20 cellular contexts compared by ENCODE assay signal in the genomic region with DNA sequence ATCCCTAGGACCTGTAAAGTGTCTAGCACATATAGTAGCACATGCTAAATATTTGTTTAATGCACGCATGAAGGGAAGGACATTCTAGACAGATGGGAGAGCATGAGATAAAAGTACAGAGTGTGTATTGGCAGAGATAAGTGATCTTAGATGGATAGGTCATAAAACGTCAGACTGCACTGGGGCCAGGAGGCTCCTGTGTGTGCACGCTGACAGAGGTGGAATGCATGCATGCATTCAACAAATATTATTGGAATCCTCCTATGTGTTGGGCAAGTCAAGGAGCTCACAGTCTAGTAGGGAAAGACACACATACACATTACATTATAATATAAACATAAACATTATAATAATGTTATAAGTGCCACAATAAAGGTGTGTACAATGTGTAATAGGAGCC.
"Had no signal": no experiment of that assay in that cellular context is flagged by ENCODE, and none has a peak within 500 bp of the region (broad histone marks: within the 10 kb centered on the region; RNA-seq: fewer than 3 reads in every experiment).

No MANE protein-coding gene starts in this region.

- H3K4me3 ChIP-seq: SJSA1, SK-N-MC had no signal

- H3K27ac ChIP-seq: HL-60, SJSA1, SK-N-MC had no signal

- H3K36me3 ChIP-seq: SJSA1 had no signal

- H3K9me3 ChIP-seq: SJSA1 had no signal

- DNase-seq: KBM-7, MV-4-11, NCI-H1048, NCI-H1105, NCI-H1417, NCI-H1436 treated with DMSO at 0.1 percent for 48 hours, NCI-H1694, NCI-H187 treated with DMSO at 0.1 percent for 48 hours, NCI-H2029 treated with DMSO at 0.1 percent for 48 hours, NCI-H2171 treated with DMSO at 0.1 percent for 48 hours, NCI-H345, NCI-H446 treated with DMSO at 0.1 percent for 48 hours, NCI-H524 treated with DMSO at 0.1 percent for 48 hours, NCI-H69, NCI-H774, RPMI8226, SHP77 treated with DMSO at 0.1 percent for 48 hours had no signal

- H3K27me3 ChIP-seq: SJSA1 had no signal
